Comparison of ENCODE assay signal across 8 cellular contexts in genomic region chr5:168879929-168880328, GRCh38.
A peak's percentile ranks its signal among the peaks of the same experiment; 100 is the strongest.
DNase-seq lines count a peak whose midpoint lies in the region; ATAC-seq and TF ChIP-seq lines count a peak whose summit lies in the region.

No MANE protein-coding gene starts in this region.

- H3K9me3 Mint-ChIP-seq in MCF 10A (ENCODE audit: unreplicated experiment), result no peaks in the 10 kb centered on the region
- no peaks in the 10 kb centered on the region for H3K9me3 Mint-ChIP-seq in chondrocyte (ENCODE audit: low read depth)

- no peak overlapping the region for H3K4me2 ChIP-seq in mammary epithelial cell (ENCODE audit: insufficient read depth, low read depth, low read length)

- TF ChIP-seq EP300 in sigmoid colon (IDR thresholded peaks at IDR 0.05), result no peak

- no peaks in the 10 kb centered on the region for H3K79me2 ChIP-seq in mammary epithelial cell (ENCODE audit: insufficient read depth, low read length)

- H2AFZ ChIP-seq in mammary epithelial cell (ENCODE audit: low read depth, low read length), result no peak overlapping the region

- no peak overlapping the region for H3K9ac ChIP-seq in mammary epithelial cell (ENCODE audit: insufficient read depth, low read length)

- no peaks in the 10 kb centered on the region for H3K9me3 ChIP-seq in mammary epithelial cell (replicated peaks; ENCODE audit: insufficient read depth, low read length)
- no peaks in the 10 kb centered on the region for H3K9me3 ChIP-seq in upper lobe of right lung
- no peaks in the 10 kb centered on the region for H3K9me3 ChIP-seq in sigmoid colon
- H3K9me3 ChIP-seq in uterus, result no peaks in the 10 kb centered on the region

- H3K36me3 ChIP-seq in mammary epithelial cell (ENCODE audit: insufficient read depth, low read length) (no peaks in the 10 kb centered on the region), upper lobe of right lung (no peaks in the 10 kb centered on the region), sigmoid colon (no peaks in the 10 kb centered on the region), uterus (no peaks in the 10 kb centered on the region)

- no peaks in the 10 kb centered on the region for H4K20me1 ChIP-seq in mammary epithelial cell (ENCODE audit: insufficient read depth, low read length)

- H3K27ac Mint-ChIP-seq in MCF 10A (ENCODE audit: low read depth, unreplicated experiment), result no peak overlapping the region
- peak overlapping the region; percentile 52 for H3K27ac Mint-ChIP-seq in chondrocyte (ENCODE audit: unreplicated experiment)

- H3K27ac ChIP-seq in mammary epithelial cell (ENCODE audit: insufficient read depth, low read depth, low read length), result no peak overlapping the region
- peak overlapping the region; percentile 26 for H3K27ac ChIP-seq in upper lobe of right lung
- H3K27ac ChIP-seq in sigmoid colon, result no peak overlapping the region
- no peak overlapping the region for H3K27ac ChIP-seq in uterus

- H3K4me1 Mint-ChIP-seq in MCF 10A (ENCODE audit: insufficient read depth, unreplicated experiment), result no peaks in the 10 kb centered on the region
- peaks cover 41% of the 10 kb centered on the region for H3K4me1 Mint-ChIP-seq in chondrocyte (ENCODE audit: low read depth)

- CTCF ChIA-PET in MCF 10A (lab: Yijun Ruan, JAX) (interaction anchor here (0.6 to 0.8 kb wide), 3 partner anchors 9 to 1282 kb away, joined by 3 to 4 read pairs (median 3); no protein-coding TSS in a partner anchor), mammary epithelial cell (lab: Charles Lee; ENCODE audit: low non-redundant PET) (no interaction called here)

- dilution Hi-C loops in mammary epithelial cell (cut with HindIII; ENCODE audit: low sequenced_read_pairs), result no loop called here

- H3K36me3 Mint-ChIP-seq in MCF 10A (ENCODE audit: insufficient read depth, unreplicated experiment), result no peaks in the 10 kb centered on the region
- peaks cover 6% of the 10 kb centered on the region for H3K36me3 Mint-ChIP-seq in chondrocyte (ENCODE audit: low read depth)

- H3K4me1 ChIP-seq in mammary epithelial cell (ENCODE audit: insufficient read depth, low read length) (no peaks in the 10 kb centered on the region), upper lobe of right lung (no peaks in the 10 kb centered on the region), sigmoid colon (no peaks in the 10 kb centered on the region), uterus (no peaks in the 10 kb centered on the region)

- DNase-seq in MCF 10A (ENCODE audit: unreplicated experiment) (peak; percentile 24), mammary epithelial cell (no peak), chondrocyte (ENCODE audit: low spot score) (no peak), upper lobe of right lung (no peak), retina (no peak), sigmoid colon (no peak), uterus (no peak)

- H3K27me3 ChIP-seq in mammary epithelial cell (ENCODE audit: insufficient read depth, low read length) (no peaks in the 10 kb centered on the region), upper lobe of right lung (no peaks in the 10 kb centered on the region), sigmoid colon (no peaks in the 10 kb centered on the region), uterus (no peaks in the 10 kb centered on the region)

- ATAC-seq in HG03064 (IDR thresholded peaks at IDR 0.05; ENCODE audit: low read depth, unreplicated experiment) (peak; percentile 94), upper lobe of right lung (peak; percentile 34)

- TF ChIP-seq CTCF in MCF 10A (IDR thresholded peaks at IDR 0.05; ENCODE audit: unreplicated experiment), result no peak
- no peak for TF ChIP-seq CTCF in mammary epithelial cell (conservative IDR thresholded peaks at IDR 0.05 in 1 of 2, IDR thresholded peaks at IDR 0.05 in 1 of 2; ENCODE audit: extremely low read depth in 1 of 2, insufficient read depth in 1 of 2, low read depth in 1 of 2, low read length in 2 of 2)
- no peak for TF ChIP-seq CTCF in chondrocyte (IDR thresholded peaks at IDR 0.05)
- no peak for TF ChIP-seq CTCF in upper lobe of right lung (IDR thresholded peaks at IDR 0.05)
- TF ChIP-seq CTCF in sigmoid colon (IDR thresholded peaks at IDR 0.05), result no peak
- no peak for TF ChIP-seq CTCF in uterus (IDR thresholded peaks at IDR 0.05)

- BruUV-seq in MCF 10A (replicated peaks; lab: Mats Ljungman, UMichigan) (no TSS peak), mammary epithelial cell (replicated peaks; lab: Mats Ljungman, UMichigan) (no TSS peak)

- intact Hi-C loops in MCF 10A (cut with micrococcal nuclease), result no loop called here
- intact Hi-C loops in mammary epithelial cell (cut with micrococcal nuclease), result no loop called here
- intact Hi-C loops in upper lobe of right lung (cut with DNase I), result no loop called here
- intact Hi-C loops in sigmoid colon (cut with DNase I), result no loop called here
- intact Hi-C loops in uterus (cut with DNase I; ENCODE audit: low total_unique reads), result no loop called here

- H3K4me3 Mint-ChIP-seq in MCF 10A (ENCODE audit: unreplicated experiment) (no peak overlapping the region), chondrocyte (ENCODE audit: unreplicated experiment) (peak overlapping the region; percentile 8)

- POLR2A ChIA-PET in MCF 10A (lab: Yijun Ruan, JAX), result no interaction called here

- no peak overlapping the region for H3K4me3 ChIP-seq in mammary epithelial cell (replicated peaks in 1 of 3; ENCODE audit: insufficient read depth in 1 of 3, low read depth in 2 of 3, low read length in 3 of 3)
- H3K4me3 ChIP-seq in upper lobe of right lung, result no peak overlapping the region
- no peak overlapping the region for H3K4me3 ChIP-seq in sigmoid colon
- H3K4me3 ChIP-seq in uterus, result no peak overlapping the region

- H3K27me3 Mint-ChIP-seq in MCF 10A (ENCODE audit: insufficient read depth, unreplicated experiment) (peaks cover 33% of the 10 kb centered on the region), chondrocyte (ENCODE audit: low read depth) (no peaks in the 10 kb centered on the region)

- WGBS in mammary epithelial cell (ENCODE audit: low coverage, missing lambda C conversion rate), result 86% methylated on average over 7 of the region's 8 CpGs
- 36 to 47% methylated on average over 8 of the region's 8 CpGs for WGBS in sigmoid colon, 2 donors

- in situ Hi-C loops in mammary epithelial cell (cut with MboI; ENCODE audit: low sequenced_read_pairs in 2 of 2), result no loop called here

- TF ChIP-seq POLR2A in sigmoid colon (IDR thresholded peaks at IDR 0.05), result no peak
- TF ChIP-seq POLR2A in uterus (IDR thresholded peaks at IDR 0.05), result no peak
